11 cellular contexts compared by ENCODE assay signal in genomic region chr22:38750638-38751037, GRCh38. TPM values are rescaled to one million over a fixed set of nuclear protein-coding genes. Genes with fewer than 3 reads are reported as not detected.
DNase-seq lines count a peak whose midpoint lies in the region; ATAC-seq and TF ChIP-seq lines count a peak whose summit lies in the region.
"Had no signal": no experiment of that assay in that cellular context is flagged by ENCODE, and none has a peak within 500 bp of the region (broad histone marks: within the 10 kb centered on the region; RNA-seq: fewer than 3 reads in every experiment).

No MANE protein-coding gene starts in this region.

- H3K27me3 ChIP-seq in lower lobe of right lung (ENCODE audit: low read depth): no peaks in the 10 kb centered on the region
- no peaks in the 10 kb centered on the region for H3K27me3 ChIP-seq in thymus (ENCODE audit: control insufficient read depth, insufficient read depth)
- H3K27me3 ChIP-seq: ovary had no signal

- no peak for ATAC-seq in activated naive CD4-positive, alpha-beta T cell treated with anti-CD3 and anti-CD28 coated beads, Interleukin-2, amount 50 U/mL, for 72 hours
- no peak for ATAC-seq in lower lobe of right lung

- WGBS in thymus: 84% methylated on average over 17 of the region's 17 CpGs

- peaks cover 82% of the 10 kb centered on the region for H3K36me3 ChIP-seq in lower lobe of right lung
- H3K36me3 ChIP-seq in thymus (ENCODE audit: control insufficient read depth, insufficient read depth): peaks cover 56% of the 10 kb centered on the region
- H3K36me3 ChIP-seq: ovary had no signal

- CTCF ChIA-PET in activated naive CD4-positive, alpha-beta T cell treated with anti-CD3 and anti-CD28 coated beads, Interleukin-2, amount 10 ng/mL, durations not matched to agents 7 days and 5 days (lab: Charles Lee): interaction anchor here (1.0 to 3.6 kb wide), 4 partner anchors 11 to 26 kb away, joined by 3 to 12 read pairs (median 6); no protein-coding TSS in a partner anchor

- H3K9me3 ChIP-seq in lower lobe of right lung: no peaks in the 10 kb centered on the region
- H3K9me3 ChIP-seq in thymus (ENCODE audit: control insufficient read depth): no peaks in the 10 kb centered on the region
- H3K9me3 ChIP-seq: ovary had no signal

- H3K4me3 ChIP-seq in lower lobe of right lung (no peak overlapping the region), thymus (ENCODE audit: low read length) (no peak overlapping the region)
- H3K4me3 ChIP-seq: ovary had no signal

- peaks cover 64% of the 10 kb centered on the region for H3K4me1 Mint-ChIP-seq in activated naive CD4-positive, alpha-beta T cell treated with anti-CD3 and anti-CD28 coated beads, Interleukin-2, amount 10 ng/mL, durations not matched to agents 7 days and 5 days

- H3K4me3 Mint-ChIP-seq in activated naive CD4-positive, alpha-beta T cell treated with anti-CD3 and anti-CD28 coated beads, Interleukin-2, amount 10 ng/mL, durations not matched to agents 7 days and 5 days: peak overlapping the region; percentile 89

- TF ChIP-seq CTCF in lower lobe of right lung (IDR thresholded peaks at IDR 0.05): no peak

- no peaks in the 10 kb centered on the region for H3K9me3 Mint-ChIP-seq in activated naive CD4-positive, alpha-beta T cell treated with anti-CD3 and anti-CD28 coated beads, Interleukin-2, amount 10 ng/mL, durations not matched to agents 7 days and 5 days
- no peaks in the 10 kb centered on the region for H3K9me3 Mint-ChIP-seq in activated naive CD4-positive, alpha-beta T cell treated with anti-CD3 and anti-CD28 coated beads, Interleukin-2, amount 50 U/mL, for 72 hours

- peaks cover 76% of the 10 kb centered on the region for H3K36me3 Mint-ChIP-seq in activated naive CD4-positive, alpha-beta T cell treated with anti-CD3 and anti-CD28 coated beads, Interleukin-2, amount 10 ng/mL, durations not matched to agents 7 days and 5 days
- H3K36me3 Mint-ChIP-seq in activated naive CD4-positive, alpha-beta T cell treated with anti-CD3 and anti-CD28 coated beads, Interleukin-2, amount 50 U/mL, for 72 hours: peaks cover 36 to 45% of the 10 kb centered on the region in 2 donors

- no peaks in the 10 kb centered on the region for H3K27me3 Mint-ChIP-seq in activated naive CD4-positive, alpha-beta T cell treated with anti-CD3 and anti-CD28 coated beads, Interleukin-2, amount 10 ng/mL, durations not matched to agents 7 days and 5 days

- H3K4me1 ChIP-seq in lower lobe of right lung: peaks cover 46% of the 10 kb centered on the region
- peaks cover 35% of the 10 kb centered on the region for H3K4me1 ChIP-seq in thymus (ENCODE audit: control insufficient read depth, insufficient read depth, low read length)

- peak overlapping the region; percentile 62 for H3K27ac ChIP-seq in lower lobe of right lung
- H3K27ac ChIP-seq in thymus (ENCODE audit: low read depth): peak overlapping the region; percentile 47
- H3K27ac ChIP-seq: ovary had no signal

- H3K27ac Mint-ChIP-seq in activated naive CD4-positive, alpha-beta T cell treated with anti-CD3 and anti-CD28 coated beads, Interleukin-2, amount 10 ng/mL, durations not matched to agents 7 days and 5 days: peak overlapping the region; percentile 100
- H3K27ac Mint-ChIP-seq in activated naive CD4-positive, alpha-beta T cell treated with anti-CD3 and anti-CD28 coated beads, Interleukin-2, amount 50 U/mL, for 72 hours: peak overlapping the region; percentile 94 to 98

- DNase-seq in activated naive CD4-positive, alpha-beta T cell treated with anti-CD3 and anti-CD28 coated beads, Interleukin-2, amount 10 ng/mL, durations not matched to agents 7 days and 5 days: no peak
- DNase-seq in activated naive CD4-positive, alpha-beta T cell treated with Interleukin-2 at 50 U/mL for 16 hours: no peak
- DNase-seq in activated naive CD4-positive, alpha-beta T cell treated with anti-CD3 and anti-CD28 coated beads, Interleukin-2, amount 50 U/mL, for 72 hours (ENCODE audit: low spot score in 2 of 2): no peak
- no peak for DNase-seq in lower lobe of right lung
- DNase-seq in activated effector memory CD4-positive, alpha-beta T cell treated with anti-CD3 and anti-CD28 coated beads, Interleukin-2, amount 50 U/mL, for 16 hours: no peak
- DNase-seq in islet precursor cell: no peak
- no peak for DNase-seq in NCI-H748 (lab: John Stamatoyannopoulos, UW; ENCODE audit: unreplicated experiment)
- DNase-seq: mesendoderm, NCI-H2171 treated with DMSO at 0.1 percent for 48 hours, ovary had no signal

- intact Hi-C loops in lower lobe of right lung (cut with DNase I): no loop called here

RNA-seq across cellular contexts. Expression of gene SUN2, which starts 5.2 kb away (rescaled TPM):
- total RNA-seq in activated naive CD4-positive, alpha-beta T cell treated with anti-CD3 and anti-CD28 coated beads, Interleukin-2, amount 50 U/mL, for 72 hours: 100 to 1,000 TPM; 142 to 241 TPM
- total RNA-seq in lower lobe of right lung: 209 TPM
- 64.9 TPM for polyA plus RNA-seq in thymus

RNA-seq across cellular contexts. Expression of gene DNAL4, which starts 43.3 kb away (rescaled TPM):
- total RNA-seq in activated naive CD4-positive, alpha-beta T cell treated with anti-CD3 and anti-CD28 coated beads, Interleukin-2, amount 50 U/mL, for 72 hours: 1 to 10 TPM; 5.2 to 7.8 TPM
- total RNA-seq in lower lobe of right lung: 21.3 TPM
- polyA plus RNA-seq in thymus: 19.6 TPM

RNA-seq across cellular contexts. Expression of gene GTPBP1, which starts 44.9 kb away (rescaled TPM):
- 100 to 1,000 TPM; 109 to 142 TPM for total RNA-seq in activated naive CD4-positive, alpha-beta T cell treated with anti-CD3 and anti-CD28 coated beads, Interleukin-2, amount 50 U/mL, for 72 hours
- total RNA-seq in lower lobe of right lung: 66.7 TPM
- polyA plus RNA-seq in thymus: 16.2 TPM

RNA-seq across cellular contexts. Expression of gene JOSD1, which starts 49.9 kb away (rescaled TPM):
- 10 to 100 TPM; 70.0 to 79.0 TPM for total RNA-seq in activated naive CD4-positive, alpha-beta T cell treated with anti-CD3 and anti-CD28 coated beads, Interleukin-2, amount 50 U/mL, for 72 hours
- total RNA-seq in lower lobe of right lung: 44.7 TPM
- polyA plus RNA-seq in thymus: 27.8 TPM
